16 cellular contexts compared by ENCODE assay signal in the genomic region with DNA sequence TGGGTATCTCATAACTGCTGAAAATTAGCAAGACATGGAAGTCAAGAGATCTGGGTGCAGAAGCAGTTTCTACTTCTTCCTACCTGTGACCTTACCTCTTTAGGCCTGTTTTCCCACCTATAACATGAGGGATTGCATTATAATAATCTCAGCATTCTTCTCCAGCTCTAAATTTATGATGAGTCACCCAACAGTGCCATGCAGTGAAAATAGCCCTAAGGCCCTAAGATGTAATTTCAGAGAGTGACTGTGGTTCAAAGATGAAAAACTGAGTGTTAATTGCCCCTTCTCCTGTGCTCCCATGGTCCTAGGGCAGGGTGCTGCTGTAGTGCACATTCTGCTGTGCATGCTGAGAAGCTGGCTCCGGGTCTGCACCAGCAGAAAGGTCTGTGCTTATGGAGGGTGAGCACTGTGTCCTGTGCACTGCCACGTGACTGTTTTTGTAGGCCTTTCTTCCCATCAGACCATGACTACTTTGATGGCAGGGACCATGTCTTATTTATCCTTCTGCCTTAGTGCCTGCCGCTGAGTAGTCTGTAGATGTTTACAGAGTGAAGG. TPM values are rescaled to one million over a fixed set of nuclear protein-coding genes. Genes with fewer than 3 reads are reported as not detected.
DNase-seq lines count a peak whose midpoint lies in the region; ATAC-seq and TF ChIP-seq lines count a peak whose summit lies in the region.
"Had no signal": no experiment of that assay in that cellular context is flagged by ENCODE, and none has a peak within 500 bp of the region (broad histone marks: within the 10 kb centered on the region; RNA-seq: fewer than 3 reads in every experiment).

No MANE protein-coding gene starts in this region.

- no peak for DNase-seq in CD4-positive, CD25-positive, alpha-beta regulatory T cell
- DNase-seq in HFFc6 (no peak), mesenchymal stem cell (peak; percentile 18), sciatic nerve (ENCODE audit: low spot score) (no peak), putamen (ENCODE audit: low spot score) (no peak)
- no peak for DNase-seq in activated naive CD8-positive, alpha-beta T cell treated with anti-CD3 and anti-CD28 coated beads for 36 hours
- DNase-seq: amniotic stem cell; GOT3; hippocampal formation; NCI-H1436 treated with DMSO at 0.1 percent for 48 hours; stimulated activated CD4-positive, alpha-beta T cell treated with anti-CD3 and anti-CD28 coated beads, Interleukin-2, amount 100 ng/mL, for 24 hours; stimulated activated naive CD4-positive, alpha-beta T cell had no signal

- peak overlapping the region; percentile 65 to 79 for H2BK12ac ChIP-seq in mesenchymal stem cell (ENCODE audit: low read length in 2 of 2)

- no peaks in the 10 kb centered on the region for H3K36me3 ChIP-seq in CD4-positive, CD25-positive, alpha-beta regulatory T cell (ENCODE audit: control insufficient read depth, insufficient read depth, low read length)
- no peaks in the 10 kb centered on the region for H3K36me3 ChIP-seq in mesenchymal stem cell (ENCODE audit: control insufficient read depth in 1 of 2, insufficient read depth in 2 of 2, low read depth in 1 of 2, low read length in 2 of 2)
- H3K36me3 ChIP-seq: BLaER1 treated with 17β-estradiol and CSF1 and Interleukin-3, amounts not matched to agents 10 nM and 100 nM had no signal

- no peaks in the 10 kb centered on the region for H3K9me3 Mint-ChIP-seq in CD4-positive, CD25-positive, alpha-beta regulatory T cell
- H3K9me3 Mint-ChIP-seq in HFFc6, result no peaks in the 10 kb centered on the region
- peaks cover 12% of the 10 kb centered on the region for H3K9me3 Mint-ChIP-seq in activated naive CD8-positive, alpha-beta T cell treated with anti-CD3 and anti-CD28 coated beads for 36 hours
- H3K9me3 Mint-ChIP-seq: effector memory CD8-positive, alpha-beta T cell had no signal

- no peak overlapping the region for H2BK120ac ChIP-seq in mesenchymal stem cell (ENCODE audit: low read depth, low read length)

- no peak overlapping the region for H3K14ac ChIP-seq in mesenchymal stem cell (ENCODE audit: low read length in 2 of 2)

- no peak overlapping the region for H3K4me3 Mint-ChIP-seq in CD4-positive, CD25-positive, alpha-beta regulatory T cell
- peak overlapping the region; percentile 69; the same call in 1 of the 2 replicates for H3K4me3 Mint-ChIP-seq in HFFc6
- no peak overlapping the region for H3K4me3 Mint-ChIP-seq in activated naive CD8-positive, alpha-beta T cell treated with anti-CD3 and anti-CD28 coated beads for 36 hours

- intact Hi-C loops in sciatic nerve (cut with DNase I), result no loop called here

- peaks cover 10 to 35% (median 18%) of the 10 kb centered on the region in 4 donors for H3K4me1 Mint-ChIP-seq in CD4-positive, CD25-positive, alpha-beta regulatory T cell
- H3K4me1 Mint-ChIP-seq in HFFc6 (ENCODE audit: low read depth), result peaks cover 85% of the 10 kb centered on the region
- H3K4me1 Mint-ChIP-seq in activated naive CD8-positive, alpha-beta T cell treated with anti-CD3 and anti-CD28 coated beads for 36 hours, result peaks cover 38% of the 10 kb centered on the region

- H4K91ac ChIP-seq in mesenchymal stem cell (ENCODE audit: low read length), result peak overlapping the region; percentile 44

- H3K4ac ChIP-seq in mesenchymal stem cell (ENCODE audit: low read depth in 1 of 2, low read length in 2 of 2), result peak overlapping the region; percentile 36 to 71

- peak overlapping the region in 2 of 3 donors; percentile 15 to 16 for H3K27ac Mint-ChIP-seq in CD4-positive, CD25-positive, alpha-beta regulatory T cell
- peak overlapping the region; percentile 95 for H3K27ac Mint-ChIP-seq in HFFc6
- peak overlapping the region; percentile 84 for H3K27ac Mint-ChIP-seq in activated naive CD8-positive, alpha-beta T cell treated with anti-CD3 and anti-CD28 coated beads for 36 hours

- H3K27me3 Mint-ChIP-seq in CD4-positive, CD25-positive, alpha-beta regulatory T cell, result peaks cover 4% of the 10 kb centered on the region
- H3K27me3 Mint-ChIP-seq in HFFc6 (ENCODE audit: insufficient read depth), result no peaks in the 10 kb centered on the region; the same call in 1 of the 2 replicates
- no peaks in the 10 kb centered on the region for H3K27me3 Mint-ChIP-seq in activated naive CD8-positive, alpha-beta T cell treated with anti-CD3 and anti-CD28 coated beads for 36 hours
- H3K27me3 Mint-ChIP-seq: effector memory CD8-positive, alpha-beta T cell had no signal

- peak overlapping the region; percentile 55 for H3K9ac ChIP-seq in mesenchymal stem cell (ENCODE audit: low read length)
- H3K9ac ChIP-seq: BLaER1 treated with 17β-estradiol and CSF1 and Interleukin-3, amounts not matched to agents 10 nM and 100 nM had no signal

- no peaks in the 10 kb centered on the region for H3K27me3 ChIP-seq in CD4-positive, CD25-positive, alpha-beta regulatory T cell (ENCODE audit: control insufficient read depth, insufficient read depth, low read length)
- H3K27me3 ChIP-seq in mesenchymal stem cell (ENCODE audit: control insufficient read depth in 1 of 2, insufficient read depth in 1 of 2, low read length in 2 of 2), result no peaks in the 10 kb centered on the region
- H3K27me3 ChIP-seq: BLaER1 treated with 17β-estradiol and CSF1 and Interleukin-3, amounts not matched to agents 10 nM and 100 nM had no signal

- no peak for ATAC-seq in CD4-positive, CD25-positive, alpha-beta regulatory T cell (ENCODE audit: low read depth in 2 of 2)
- ATAC-seq in GM19395 (IDR thresholded peaks at IDR 0.05; ENCODE audit: unreplicated experiment), result no peak
- ATAC-seq in GM18870 (IDR thresholded peaks at IDR 0.05; ENCODE audit: unreplicated experiment), result no peak
- ATAC-seq in sciatic nerve, result no peak

- H3K9me3 ChIP-seq in CD4-positive, CD25-positive, alpha-beta regulatory T cell (ENCODE audit: control insufficient read depth in 2 of 2, low read length in 2 of 2), result no peaks in the 10 kb centered on the region
- H3K9me3 ChIP-seq in mesenchymal stem cell (ENCODE audit: control insufficient read depth, low read length), result no peaks in the 10 kb centered on the region
- H3K9me3 ChIP-seq: BLaER1 treated with 17β-estradiol and CSF1 and Interleukin-3, amounts not matched to agents 10 nM and 100 nM had no signal

- H4K8ac ChIP-seq in mesenchymal stem cell (ENCODE audit: low read length), result peak overlapping the region; percentile 83

- no peaks in the 10 kb centered on the region for H3K36me3 Mint-ChIP-seq in CD4-positive, CD25-positive, alpha-beta regulatory T cell
- H3K36me3 Mint-ChIP-seq in HFFc6 (ENCODE audit: low read depth), result peaks cover 7% of the 10 kb centered on the region
- peaks cover 23% of the 10 kb centered on the region for H3K36me3 Mint-ChIP-seq in activated naive CD8-positive, alpha-beta T cell treated with anti-CD3 and anti-CD28 coated beads for 36 hours

- peak overlapping the region; percentile 50 to 65 for H3K18ac ChIP-seq in mesenchymal stem cell (ENCODE audit: low read depth in 1 of 2, low read length in 2 of 2)

- H2AFZ ChIP-seq in mesenchymal stem cell (ENCODE audit: low read depth, low read length), result no peak overlapping the region

- WGBS in mesenchymal stem cell, result 61% methylated on average over 2 of the region's 3 CpGs

- H3K4me1 ChIP-seq in CD4-positive, CD25-positive, alpha-beta regulatory T cell (ENCODE audit: control insufficient read depth, insufficient read depth, low read length, poor library complexity, severe bottlenecking), result peaks cover 17% of the 10 kb centered on the region
- peaks cover 7% of the 10 kb centered on the region for H3K4me1 ChIP-seq in mesenchymal stem cell (ENCODE audit: control insufficient read depth, insufficient read depth, low read depth, low read length)

- no peak overlapping the region for H3K4me2 ChIP-seq in mesenchymal stem cell (ENCODE audit: low read length, poor library complexity, severe bottlenecking)

- no peak overlapping the region for H2BK15ac ChIP-seq in mesenchymal stem cell (ENCODE audit: low read depth, poor library complexity, severe bottlenecking)

- no peaks in the 10 kb centered on the region for H3K79me1 ChIP-seq in mesenchymal stem cell (replicated peaks; ENCODE audit: low read length, poor library complexity, severe bottlenecking)

- no peak overlapping the region for H2AK5ac ChIP-seq in mesenchymal stem cell (ENCODE audit: low read length, severe bottlenecking)

- no peak overlapping the region for H3K27ac ChIP-seq in CD4-positive, CD25-positive, alpha-beta regulatory T cell (ENCODE audit: insufficient read depth, low read length, poor library complexity, severe bottlenecking)
- H3K27ac ChIP-seq in mesenchymal stem cell (ENCODE audit: low read length, poor library complexity, severe bottlenecking), result no peak overlapping the region

- H3K23ac ChIP-seq in mesenchymal stem cell (ENCODE audit: low read length in 2 of 2), result no peak overlapping the region

- H3K4me3 ChIP-seq in CD4-positive, CD25-positive, alpha-beta regulatory T cell (ENCODE audit: low read depth, low read length), result no peak overlapping the region
- no peak overlapping the region for H3K4me3 ChIP-seq in mesenchymal stem cell (ENCODE audit: insufficient read depth in 1 of 2, low read depth in 1 of 2, low read length in 2 of 2)
- H3K4me3 ChIP-seq: BLaER1 treated with 17β-estradiol and CSF1 and Interleukin-3, amounts not matched to agents 10 nM and 100 nM had no signal

- TF ChIP-seq CTCF in HFFc6 (IDR thresholded peaks at IDR 0.05), result no peak

- H2BK5ac ChIP-seq in mesenchymal stem cell (ENCODE audit: low read depth, low read length, poor library complexity, severe bottlenecking), result no peak overlapping the region

RNA-seq across cellular contexts. Expression of a gene that starts 29.7 kb away (rescaled TPM):
- 1,538 TPM for total RNA-seq in CD4-positive, CD25-positive, alpha-beta regulatory T cell
- 10 to 100 TPM; 41.3 to 73.3 (median 48.6) TPM for polyA plus RNA-seq in CD4-positive, CD25-positive, alpha-beta regulatory T cell
- 10 to 100 TPM; 80.5 to 91.1 (median 82.2) TPM for total RNA-seq in HFFc6 (2021; fragmentation: NEBNext Ultra II Directional; extraction: Animal tissue kit (Norgen Biotek cat#: 25700))
- 10 to 100 TPM; 26.1 to 26.3 TPM for total RNA-seq in activated naive CD8-positive, alpha-beta T cell treated with anti-CD3 and anti-CD28 coated beads for 36 hours
- polyA plus RNA-seq in mesenchymal stem cell (2013, experiment 1 of 2), result 118 TPM
- polyA plus RNA-seq in mesenchymal stem cell (2013, experiment 2 of 2), result 114 TPM
- 179 TPM for total RNA-seq in sciatic nerve

RNA-seq across cellular contexts. Expression of a gene that starts 54.3 kb away (rescaled TPM):
- 66.2 TPM for total RNA-seq in CD4-positive, CD25-positive, alpha-beta regulatory T cell
- polyA plus RNA-seq in CD4-positive, CD25-positive, alpha-beta regulatory T cell, result 10 to 100 TPM in 3 of 4 donors, 1 to 10 TPM in 1; 7.1 to 15.8 (median 10.7) TPM
- total RNA-seq in HFFc6 (2021; fragmentation: NEBNext Ultra II Directional; extraction: Animal tissue kit (Norgen Biotek cat#: 25700)), result 10 to 100 TPM; 15.6 to 18.8 (median 18.0) TPM
- 10 to 100 TPM; 33.8 to 34.4 TPM for total RNA-seq in activated naive CD8-positive, alpha-beta T cell treated with anti-CD3 and anti-CD28 coated beads for 36 hours
- 9.2 TPM for polyA plus RNA-seq in mesenchymal stem cell (2013, experiment 1 of 2)
- 8.3 TPM for polyA plus RNA-seq in mesenchymal stem cell (2013, experiment 2 of 2)
- total RNA-seq in sciatic nerve, result 48.4 TPM

Comparison
In these comparisons a context has a peak if more than half of its experiments do, and no peak if none do; other contexts are left out.
1. H3K27ac Mint-ChIP-seq: peak in every context shown above with its lines; median percentile 95 in HFFc6; 84 in activated naive CD8-positive, alpha-beta T cell treated with anti-CD3 and anti-CD28 coated beads for 36 hours; 16 in CD4-positive, CD25-positive, alpha-beta regulatory T cell.